ENCODE assay signal across 1 cellular context in genomic region chr10:79380125-79380917, GRCh38.
TF ChIP-seq lines count a peak whose summit lies in the region.

No MANE protein-coding gene starts in this region.

TF ChIP-seq in HepG2, 621 proteins besides CTCF, POLR2A, EP300 and RAD21 (continued from another document and continues in another):
- TF ChIP-seq SRSF4 (IDR thresholded peaks at IDR 0.05; ENCODE audit: low read depth, low read length, poor library complexity, severe bottlenecking): no peak
- TF ChIP-seq MEIS2 (CRISPR knock-in tag; IDR thresholded peaks at IDR 0.05): 0 out of 2 replicates have a peak, but pooled peaks have one; percentile 24
- TF ChIP-seq RELA (CRISPR knock-in tag; IDR thresholded peaks at IDR 0.05): no peak
- no peak for TF ChIP-seq ETS1 (CRISPR knock-in tag; IDR thresholded peaks at IDR 0.05)
- TF ChIP-seq NCOA2 (CRISPR knock-in tag; IDR thresholded peaks at IDR 0.05): peak; percentile 79
- TF ChIP-seq ZUFSP (CRISPR knock-in tag; IDR thresholded peaks at IDR 0.05; ENCODE audit: borderline replicate concordance): no peak
- TF ChIP-seq RXRB (CRISPR knock-in tag; IDR thresholded peaks at IDR 0.05; ENCODE audit: borderline replicate concordance): peak; percentile 77
- no peak for TF ChIP-seq ZFP90 (CRISPR knock-in tag; IDR thresholded peaks at IDR 0.05; ENCODE audit: borderline replicate concordance)
- TF ChIP-seq CBX1 (IDR thresholded peaks at IDR 0.05; ENCODE audit: low read depth): no peak
- no peak for TF ChIP-seq NCOA5 (CRISPR knock-in tag; IDR thresholded peaks at IDR 0.05)
- no peak for TF ChIP-seq KAT2B (IDR thresholded peaks at IDR 0.05; ENCODE audit: borderline replicate concordance, low read depth, low read length)
- TF ChIP-seq BCL3 (CRISPR knock-in tag; IDR thresholded peaks at IDR 0.05): peak; percentile 33; the same call in 1 of the 2 replicates
- no peak for TF ChIP-seq ZC3H4 (CRISPR knock-in tag; IDR thresholded peaks at IDR 0.05; ENCODE audit: borderline replicate concordance)
- TF ChIP-seq ZNF33B (CRISPR knock-in tag; IDR thresholded peaks at IDR 0.05): 0 out of 2 replicates have a peak, but pooled peaks have one; percentile 28
- peak; percentile 97 for TF ChIP-seq ZBTB43 (CRISPR knock-in tag; conservative IDR thresholded peaks at IDR 0.05)
- TF ChIP-seq NR2F1 (CRISPR knock-in tag; IDR thresholded peaks at IDR 0.05): no peak
- 0 out of 2 replicates have a peak, but pooled peaks have one; percentile 24 for TF ChIP-seq SETDB1 (CRISPR knock-in tag; IDR thresholded peaks at IDR 0.05; ENCODE audit: borderline replicate concordance)
- peak; percentile 47; the same call in 1 of the 2 replicates for TF ChIP-seq ZNF512B (CRISPR knock-in tag; IDR thresholded peaks at IDR 0.05; ENCODE audit: borderline replicate concordance)
- TF ChIP-seq THAP11 (CRISPR knock-in tag; IDR thresholded peaks at IDR 0.05): peak; percentile 73
- no peak for TF ChIP-seq RFX1 (IDR thresholded peaks at IDR 0.05)
- no peak for TF ChIP-seq ATF7 (IDR thresholded peaks at IDR 0.05)
- TF ChIP-seq ATF7 (CRISPR knock-in tag; IDR thresholded peaks at IDR 0.05): peak; percentile 76; the same call in 1 of the 2 replicates
- TF ChIP-seq TCF12 (IDR thresholded peaks at IDR 0.05): no peak
- TF ChIP-seq TCF12 (CRISPR knock-in tag; IDR thresholded peaks at IDR 0.05): peak; percentile 62; the same call in 1 of the 2 replicates
- peak; percentile 83 for TF ChIP-seq MEF2D (CRISPR knock-in tag; IDR thresholded peaks at IDR 0.05)
- TF ChIP-seq ZNF788 (CRISPR knock-in tag; IDR thresholded peaks at IDR 0.05; ENCODE audit: borderline replicate concordance): 0 out of 2 replicates have a peak, but pooled peaks have one; percentile 43
- no peak for TF ChIP-seq ZNF446 (CRISPR knock-in tag; IDR thresholded peaks at IDR 0.05)
- no peak for TF ChIP-seq HMGXB3 (CRISPR knock-in tag; IDR thresholded peaks at IDR 0.05; ENCODE audit: borderline replicate concordance)
- peak; percentile 45 for TF ChIP-seq GABPA (IDR thresholded peaks at IDR 0.05; ENCODE audit: low read depth, low read length)
- peak; percentile 88 for TF ChIP-seq GABPA (CRISPR knock-in tag; IDR thresholded peaks at IDR 0.05; ENCODE audit: low read depth)
- no peak for TF ChIP-seq PCBP1 (IDR thresholded peaks at IDR 0.05; ENCODE audit: borderline replicate concordance, low read depth, low read length)
- peak; percentile 75 for TF ChIP-seq ZNF317 (CRISPR knock-in tag; IDR thresholded peaks at IDR 0.05)
- no peak; the same call in 1 of the 2 replicates for TF ChIP-seq ZNF768 (CRISPR knock-in tag; IDR thresholded peaks at IDR 0.05)
- TF ChIP-seq PHF8 (CRISPR knock-in tag; IDR thresholded peaks at IDR 0.05): peak; percentile 41; the same call in 1 of the 2 replicates
- TF ChIP-seq TRAFD1 (CRISPR knock-in tag; IDR thresholded peaks at IDR 0.05; ENCODE audit: borderline replicate concordance): 0 out of 2 replicates have a peak, but pooled peaks have one; percentile 43
- no peak for TF ChIP-seq BRCA1 (CRISPR knock-in tag; IDR thresholded peaks at IDR 0.05)
- TF ChIP-seq ZFP36 (IDR thresholded peaks at IDR 0.05; ENCODE audit: borderline replicate concordance, low read depth, low read length, partially characterized antibody): peak; percentile 48
- no peak for TF ChIP-seq ATAD3A (CRISPR knock-in tag; IDR thresholded peaks at IDR 0.05)
- TF ChIP-seq NFIC (IDR thresholded peaks at IDR 0.05; ENCODE audit: low read length): 0 out of 2 replicates have a peak, but pooled peaks have one; percentile 42
- TF ChIP-seq ZNF652 (CRISPR knock-in tag; IDR thresholded peaks at IDR 0.05; ENCODE audit: borderline replicate concordance, low read depth): no peak
- no peak for TF ChIP-seq HDAC6 (IDR thresholded peaks at IDR 0.05; ENCODE audit: low read depth, low read length)
- TF ChIP-seq RXRA (CRISPR knock-in tag; IDR thresholded peaks at IDR 0.05): peak; percentile 29; the same call in 1 of the 2 replicates
- peak; percentile 78 for TF ChIP-seq TBX2 (CRISPR knock-in tag; IDR thresholded peaks at IDR 0.05; ENCODE audit: borderline replicate concordance)
- peak; percentile 51; the same call in 1 of the 2 replicates for TF ChIP-seq ZBTB20 (CRISPR knock-in tag; IDR thresholded peaks at IDR 0.05; ENCODE audit: borderline replicate concordance, low read depth)
- 0 out of 2 replicates have a peak, but pooled peaks have one; percentile 39 for TF ChIP-seq ZNF564 (CRISPR knock-in tag; IDR thresholded peaks at IDR 0.05)
- peak; percentile 73 for TF ChIP-seq FOSL2 (CRISPR knock-in tag; IDR thresholded peaks at IDR 0.05)
- TF ChIP-seq SKI (IDR thresholded peaks at IDR 0.05; ENCODE audit: partially characterized antibody): peak; percentile 34
- TF ChIP-seq PRDM15 (CRISPR knock-in tag; IDR thresholded peaks at IDR 0.05): no peak
- 0 out of 2 replicates have a peak, but pooled peaks have one; percentile 66 for TF ChIP-seq ZNF761 (CRISPR knock-in tag; conservative IDR thresholded peaks at IDR 0.05)
- peak; percentile 79; the same call in 1 of the 2 replicates for TF ChIP-seq ZSCAN29 (CRISPR knock-in tag; conservative IDR thresholded peaks at IDR 0.05)
